19 cellular contexts compared by ENCODE assay signal in the genomic region with DNA sequence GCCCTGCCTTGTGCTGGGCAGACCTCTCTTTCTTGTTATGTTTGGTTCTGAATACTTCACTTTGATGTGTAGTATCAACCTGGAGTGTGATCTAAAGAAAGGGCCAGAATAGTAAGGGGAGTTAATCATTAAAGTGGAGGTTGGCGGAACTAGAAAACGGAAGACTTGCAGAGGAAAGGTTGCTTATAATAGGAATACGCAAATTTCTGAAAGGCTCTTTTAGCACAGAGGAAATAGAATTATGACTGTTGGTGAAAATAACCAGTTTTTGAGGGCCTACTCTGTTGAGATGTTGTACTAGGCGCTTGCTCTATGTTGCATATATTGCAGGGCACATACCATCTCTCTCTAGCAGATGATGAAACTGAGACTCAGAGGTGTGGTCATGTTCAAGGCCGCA.
DNase-seq lines count a peak whose midpoint lies in the region; ATAC-seq and TF ChIP-seq lines count a peak whose summit lies in the region.
"Had no signal": no experiment of that assay in that cellular context is flagged by ENCODE, and none has a peak within 500 bp of the region (broad histone marks: within the 10 kb centered on the region; RNA-seq: fewer than 3 reads in every experiment).

No MANE protein-coding gene starts in this region.

- peaks cover 28% of the 10 kb centered on the region for H3K36me3 ChIP-seq in SU-DHL-6 (ENCODE audit: low read length)
- H3K36me3 ChIP-seq in effector memory CD4-positive, alpha-beta T cell (ENCODE audit: control insufficient read depth, insufficient read depth, low read length), result no peaks in the 10 kb centered on the region
- H3K36me3 ChIP-seq in mesenchymal stem cell (ENCODE audit: control insufficient read depth in 1 of 2, insufficient read depth in 2 of 2, low read depth in 1 of 2, low read length in 2 of 2), result peaks cover 0 to 5% of the 10 kb centered on the region in 2 experiments
- H3K36me3 ChIP-seq: vagina had no signal

- no peak overlapping the region for H2AK5ac ChIP-seq in mesenchymal stem cell (ENCODE audit: low read length, severe bottlenecking)

- H3K9me3 ChIP-seq in SU-DHL-6 (ENCODE audit: insufficient read depth, low read length) (no peaks in the 10 kb centered on the region), mesenchymal stem cell (ENCODE audit: control insufficient read depth, low read length) (no peaks in the 10 kb centered on the region)
- H3K9me3 ChIP-seq in effector memory CD4-positive, alpha-beta T cell (ENCODE audit: control insufficient read depth, low read length), result no peaks in the 10 kb centered on the region
- H3K9me3 ChIP-seq: vagina had no signal

- no peaks in the 10 kb centered on the region for H4K20me1 ChIP-seq in SU-DHL-6 (ENCODE audit: low read depth, low read length)

- H2BK5ac ChIP-seq in mesenchymal stem cell (ENCODE audit: low read depth, low read length, poor library complexity, severe bottlenecking), result no peak overlapping the region

- H3K9ac ChIP-seq in SU-DHL-6 (ENCODE audit: low read length) (peak overlapping the region; percentile 15; the same call in 1 of the 2 replicates), mesenchymal stem cell (ENCODE audit: low read length) (no peak overlapping the region)

- H3K23ac ChIP-seq in mesenchymal stem cell (ENCODE audit: low read length in 2 of 2), result no peak overlapping the region

- ATAC-seq in GM18858 (IDR thresholded peaks at IDR 0.05; ENCODE audit: unreplicated experiment) (peak; percentile 49), HG02981 (IDR thresholded peaks at IDR 0.05; ENCODE audit: unreplicated experiment) (peak; percentile 68)
- ATAC-seq: left ventricle myocardium superior; naive thymus-derived CD8-positive, alpha-beta T cell had no signal

- H2AFZ ChIP-seq in SU-DHL-6 (ENCODE audit: low read depth, low read length, severe bottlenecking) (no peak overlapping the region), mesenchymal stem cell (ENCODE audit: low read depth, low read length) (no peak overlapping the region)
- H2AFZ ChIP-seq: hepatocyte had no signal

- no peak overlapping the region for H4K91ac ChIP-seq in mesenchymal stem cell (ENCODE audit: low read length)

- H3K79me2 ChIP-seq in SU-DHL-6 (ENCODE audit: insufficient read depth, low read length), result peaks cover 28% of the 10 kb centered on the region; the same call in 1 of the 2 replicates
- H3K79me2 ChIP-seq: hepatocyte had no signal

- TF ChIP-seq CTCF in GM20000 (IDR thresholded peaks at IDR 0.05; ENCODE audit: extremely low read depth, missing control alignments) (no peak), SU-DHL-6 (IDR thresholded peaks at IDR 0.05; ENCODE audit: insufficient read depth, low read length, poor library complexity, severe bottlenecking) (no peak), chondrocyte (IDR thresholded peaks at IDR 0.05) (no peak)

- no peaks in the 10 kb centered on the region for H3K4me1 Mint-ChIP-seq in chondrocyte (ENCODE audit: low read depth)
- H3K4me1 Mint-ChIP-seq: activated naive CD8-positive, alpha-beta T cell treated with anti-CD3 and anti-CD28 coated beads for 36 hours had no signal

- H3K36me3 Mint-ChIP-seq in chondrocyte (ENCODE audit: low read depth), result peaks cover 5% of the 10 kb centered on the region
- H3K36me3 Mint-ChIP-seq: naive thymus-derived CD8-positive, alpha-beta T cell had no signal

- H3K4me2 ChIP-seq in SU-DHL-6 (ENCODE audit: low read depth, low read length, poor library complexity, severe bottlenecking), result peak overlapping the region; percentile 49
- H3K4me2 ChIP-seq in mesenchymal stem cell (ENCODE audit: low read length, poor library complexity, severe bottlenecking), result no peak overlapping the region
- H3K4me2 ChIP-seq: hepatocyte had no signal

- no peak overlapping the region for H3K4me3 Mint-ChIP-seq in chondrocyte (ENCODE audit: unreplicated experiment)
- H3K4me3 Mint-ChIP-seq: activated naive CD8-positive, alpha-beta T cell treated with anti-CD3 and anti-CD28 coated beads for 36 hours; naive thymus-derived CD8-positive, alpha-beta T cell had no signal

- H3K9me2 ChIP-seq in SU-DHL-6 (replicated peaks; ENCODE audit: insufficient read depth, low read length), result no peaks in the 10 kb centered on the region

- H3K27me3 Mint-ChIP-seq in chondrocyte (ENCODE audit: low read depth), result no peaks in the 10 kb centered on the region
- H3K27me3 Mint-ChIP-seq: activated naive CD8-positive, alpha-beta T cell treated with anti-CD3 and anti-CD28 coated beads for 36 hours; naive thymus-derived CD8-positive, alpha-beta T cell had no signal

- H4K8ac ChIP-seq in mesenchymal stem cell (ENCODE audit: low read length), result no peak overlapping the region

- no peak overlapping the region for H3K4ac ChIP-seq in mesenchymal stem cell (ENCODE audit: low read depth in 1 of 2, low read length in 2 of 2)

- DNase-seq in GM20000 (ENCODE audit: low spot score) (peak; percentile 34), chondrocyte (ENCODE audit: low spot score) (no peak), mesenchymal stem cell (no peak)
- no peak for DNase-seq in stimulated activated CD4-positive, alpha-beta T cell treated with anti-CD3 and anti-CD28 coated beads, Interleukin-12 subunit alpha, Interleukin-12 subunit beta, amount 100 ng/mL, for 4 hours
- no peak for DNase-seq in effector memory CD4-positive, alpha-beta T cell
- DNase-seq: activated CD8-positive, alpha-beta memory T cell treated with anti-CD3 and anti-CD28 coated beads for 24 hours; activated naive CD8-positive, alpha-beta T cell treated with anti-CD3 and anti-CD28 coated beads for 36 hours; KBM-7; left ventricle myocardium superior; naive thymus-derived CD8-positive, alpha-beta T cell; NCI-H1694; NCI-H526; stimulated activated CD4-positive, alpha-beta T cell treated with anti-CD3 and anti-CD28 coated beads, Interleukin-4, amount 100 ng/mL, for 24 hours; stimulated activated naive CD4-positive, alpha-beta T cell had no signal

- no peaks in the 10 kb centered on the region for H3K27me3 ChIP-seq in SU-DHL-6 (ENCODE audit: low read length)
- H3K27me3 ChIP-seq in effector memory CD4-positive, alpha-beta T cell (replicated peaks; ENCODE audit: control insufficient read depth, insufficient read depth, low read length, poor library complexity, severe bottlenecking), result no peaks in the 10 kb centered on the region
- no peaks in the 10 kb centered on the region for H3K27me3 ChIP-seq in mesenchymal stem cell (ENCODE audit: control insufficient read depth in 1 of 2, insufficient read depth in 1 of 2, low read length in 2 of 2)
- H3K27me3 ChIP-seq: hepatocyte, vagina had no signal

- H3K79me1 ChIP-seq in mesenchymal stem cell (replicated peaks; ENCODE audit: low read length, poor library complexity, severe bottlenecking), result peaks cover 25% of the 10 kb centered on the region

- peaks cover 6% of the 10 kb centered on the region; the same call in 1 of the 2 replicates for H3F3A ChIP-seq in SU-DHL-6 (ENCODE audit: insufficient read depth)

- H3K27ac Mint-ChIP-seq in chondrocyte (ENCODE audit: unreplicated experiment), result no peak overlapping the region
- H3K27ac Mint-ChIP-seq: activated naive CD8-positive, alpha-beta T cell treated with anti-CD3 and anti-CD28 coated beads for 36 hours; naive thymus-derived CD8-positive, alpha-beta T cell had no signal

- H3K14ac ChIP-seq in mesenchymal stem cell (ENCODE audit: low read length in 2 of 2), result no peak overlapping the region

- no peaks in the 10 kb centered on the region for H3K4me1 ChIP-seq in effector memory CD4-positive, alpha-beta T cell (ENCODE audit: control insufficient read depth, insufficient read depth, low read length, poor library complexity, severe bottlenecking)
- H3K4me1 ChIP-seq in mesenchymal stem cell (ENCODE audit: control insufficient read depth, insufficient read depth, low read depth, low read length), result no peaks in the 10 kb centered on the region
- H3K4me1 ChIP-seq: vagina had no signal

- no peak overlapping the region for H3K18ac ChIP-seq in mesenchymal stem cell (ENCODE audit: low read depth in 1 of 2, low read length in 2 of 2)

- H3K27ac ChIP-seq in SU-DHL-6 (ENCODE audit: low read depth, low read length) (peak overlapping the region; percentile 71), mesenchymal stem cell (ENCODE audit: low read length, poor library complexity, severe bottlenecking) (no peak overlapping the region)
- no peak overlapping the region for H3K27ac ChIP-seq in effector memory CD4-positive, alpha-beta T cell (ENCODE audit: insufficient read depth, low read length, poor library complexity, severe bottlenecking)
- H3K27ac ChIP-seq: hepatocyte, vagina had no signal

- no peak overlapping the region for H2BK15ac ChIP-seq in mesenchymal stem cell (ENCODE audit: low read depth, poor library complexity, severe bottlenecking)

- no peak overlapping the region for H2BK12ac ChIP-seq in mesenchymal stem cell (ENCODE audit: low read length in 2 of 2)

- over 99% methylated on average over 5 of the region's 5 CpGs for WGBS in mesenchymal stem cell

- H3K4me3 ChIP-seq in SU-DHL-6 (ENCODE audit: insufficient read depth, low read length, poor library complexity, severe bottlenecking) (no peak overlapping the region), mesenchymal stem cell (ENCODE audit: insufficient read depth in 1 of 2, low read depth in 1 of 2, low read length in 2 of 2) (no peak overlapping the region)
- H3K4me3 ChIP-seq in effector memory CD4-positive, alpha-beta T cell (ENCODE audit: insufficient read depth, low read depth, low read length, poor library complexity, severe bottlenecking), result no peak overlapping the region
- H3K4me3 ChIP-seq: hepatocyte, vagina had no signal

- H3K9me3 Mint-ChIP-seq in chondrocyte (ENCODE audit: low read depth), result no peaks in the 10 kb centered on the region
- H3K9me3 Mint-ChIP-seq: activated naive CD8-positive, alpha-beta T cell treated with anti-CD3 and anti-CD28 coated beads for 36 hours; naive thymus-derived CD8-positive, alpha-beta T cell had no signal

- H2BK120ac ChIP-seq in mesenchymal stem cell (ENCODE audit: low read depth, low read length), result no peak overlapping the region
